In the genomic region with DNA sequence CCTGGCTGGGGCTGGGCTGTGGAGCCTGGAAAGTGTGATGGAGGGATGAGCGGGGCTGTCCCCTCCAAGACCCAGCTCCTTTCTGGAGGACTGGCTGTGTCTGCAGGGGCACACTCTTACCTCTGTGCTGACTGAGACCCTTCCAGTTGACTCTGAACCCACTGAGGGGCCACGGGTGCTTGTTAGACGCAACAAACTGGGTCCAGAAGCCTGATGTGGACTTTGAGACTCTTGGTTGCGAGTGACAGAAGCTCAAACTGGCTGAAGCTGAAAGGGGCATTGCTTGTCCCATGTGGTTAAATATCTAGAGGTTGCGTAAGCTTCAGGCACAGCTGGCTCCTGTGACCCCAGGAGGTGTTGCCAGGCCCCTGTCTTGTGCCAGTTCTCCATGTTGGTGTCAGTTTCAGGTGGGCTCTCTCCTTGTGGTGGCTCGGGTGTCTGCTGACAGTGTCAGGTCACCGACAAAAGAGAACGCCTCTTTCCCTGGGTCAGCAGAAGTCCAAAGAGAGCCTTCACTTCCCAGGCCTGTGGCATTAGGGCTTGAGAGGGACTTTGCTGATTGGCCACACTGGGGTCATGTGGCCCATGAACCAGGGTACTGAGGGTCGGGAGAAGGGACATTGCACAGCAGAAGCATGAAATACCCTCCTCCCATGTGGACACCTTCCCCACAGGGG, we compare ENCODE assay signal across 1 cellular context.
TF ChIP-seq lines count a peak whose summit lies in the region.

No MANE protein-coding gene starts in this region.

TF ChIP-seq in HepG2, 621 proteins besides CTCF, POLR2A, EP300 and RAD21 (continued from another document and continues in another):
- TF ChIP-seq, protein P1, sequence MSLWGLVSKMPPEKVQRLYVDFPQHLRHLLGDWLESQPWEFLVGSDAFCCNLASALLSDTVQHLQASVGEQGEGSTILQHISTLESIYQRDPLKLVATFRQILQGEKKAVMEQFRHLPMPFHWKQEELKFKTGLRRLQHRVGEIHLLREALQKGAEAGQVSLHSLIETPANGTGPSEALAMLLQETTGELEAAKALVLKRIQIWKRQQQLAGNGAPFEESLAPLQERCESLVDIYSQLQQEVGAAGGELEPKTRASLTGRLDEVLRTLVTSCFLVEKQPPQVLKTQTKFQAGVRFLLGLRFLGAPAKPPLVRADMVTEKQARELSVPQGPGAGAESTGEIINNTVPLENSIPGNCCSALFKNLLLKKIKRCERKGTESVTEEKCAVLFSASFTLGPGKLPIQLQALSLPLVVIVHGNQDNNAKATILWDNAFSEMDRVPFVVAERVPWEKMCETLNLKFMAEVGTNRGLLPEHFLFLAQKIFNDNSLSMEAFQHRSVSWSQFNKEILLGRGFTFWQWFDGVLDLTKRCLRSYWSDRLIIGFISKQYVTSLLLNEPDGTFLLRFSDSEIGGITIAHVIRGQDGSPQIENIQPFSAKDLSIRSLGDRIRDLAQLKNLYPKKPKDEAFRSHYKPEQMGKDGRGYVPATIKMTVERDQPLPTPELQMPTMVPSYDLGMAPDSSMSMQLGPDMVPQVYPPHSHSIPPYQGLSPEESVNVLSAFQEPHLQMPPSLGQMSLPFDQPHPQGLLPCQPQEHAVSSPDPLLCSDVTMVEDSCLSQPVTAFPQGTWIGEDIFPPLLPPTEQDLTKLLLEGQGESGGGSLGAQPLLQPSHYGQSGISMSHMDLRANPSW (CRISPR knock-in tag; IDR thresholded peaks at IDR 0.05; ENCODE audit: borderline replicate concordance) = no peak
- 0 out of 2 replicates have a peak, but pooled peaks have one; percentile 38 for TF ChIP-seq ZNF746 (CRISPR knock-in tag; IDR thresholded peaks at IDR 0.05)
- TF ChIP-seq RAD51 (IDR thresholded peaks at IDR 0.05; ENCODE audit: borderline replicate concordance) = peak; percentile 42
- TF ChIP-seq, protein P2, sequence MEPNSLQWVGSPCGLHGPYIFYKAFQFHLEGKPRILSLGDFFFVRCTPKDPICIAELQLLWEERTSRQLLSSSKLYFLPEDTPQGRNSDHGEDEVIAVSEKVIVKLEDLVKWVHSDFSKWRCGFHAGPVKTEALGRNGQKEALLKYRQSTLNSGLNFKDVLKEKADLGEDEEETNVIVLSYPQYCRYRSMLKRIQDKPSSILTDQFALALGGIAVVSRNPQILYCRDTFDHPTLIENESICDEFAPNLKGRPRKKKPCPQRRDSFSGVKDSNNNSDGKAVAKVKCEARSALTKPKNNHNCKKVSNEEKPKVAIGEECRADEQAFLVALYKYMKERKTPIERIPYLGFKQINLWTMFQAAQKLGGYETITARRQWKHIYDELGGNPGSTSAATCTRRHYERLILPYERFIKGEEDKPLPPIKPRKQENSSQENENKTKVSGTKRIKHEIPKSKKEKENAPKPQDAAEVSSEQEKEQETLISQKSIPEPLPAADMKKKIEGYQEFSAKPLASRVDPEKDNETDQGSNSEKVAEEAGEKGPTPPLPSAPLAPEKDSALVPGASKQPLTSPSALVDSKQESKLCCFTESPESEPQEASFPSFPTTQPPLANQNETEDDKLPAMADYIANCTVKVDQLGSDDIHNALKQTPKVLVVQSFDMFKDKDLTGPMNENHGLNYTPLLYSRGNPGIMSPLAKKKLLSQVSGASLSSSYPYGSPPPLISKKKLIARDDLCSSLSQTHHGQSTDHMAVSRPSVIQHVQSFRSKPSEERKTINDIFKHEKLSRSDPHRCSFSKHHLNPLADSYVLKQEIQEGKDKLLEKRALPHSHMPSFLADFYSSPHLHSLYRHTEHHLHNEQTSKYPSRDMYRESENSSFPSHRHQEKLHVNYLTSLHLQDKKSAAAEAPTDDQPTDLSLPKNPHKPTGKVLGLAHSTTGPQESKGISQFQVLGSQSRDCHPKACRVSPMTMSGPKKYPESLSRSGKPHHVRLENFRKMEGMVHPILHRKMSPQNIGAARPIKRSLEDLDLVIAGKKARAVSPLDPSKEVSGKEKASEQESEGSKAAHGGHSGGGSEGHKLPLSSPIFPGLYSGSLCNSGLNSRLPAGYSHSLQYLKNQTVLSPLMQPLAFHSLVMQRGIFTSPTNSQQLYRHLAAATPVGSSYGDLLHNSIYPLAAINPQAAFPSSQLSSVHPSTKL (CRISPR knock-in tag; IDR thresholded peaks at IDR 0.05) = peak; percentile 78
- no peak for TF ChIP-seq SRY (CRISPR knock-in tag; IDR thresholded peaks at IDR 0.05)
- TF ChIP-seq, protein P3, sequence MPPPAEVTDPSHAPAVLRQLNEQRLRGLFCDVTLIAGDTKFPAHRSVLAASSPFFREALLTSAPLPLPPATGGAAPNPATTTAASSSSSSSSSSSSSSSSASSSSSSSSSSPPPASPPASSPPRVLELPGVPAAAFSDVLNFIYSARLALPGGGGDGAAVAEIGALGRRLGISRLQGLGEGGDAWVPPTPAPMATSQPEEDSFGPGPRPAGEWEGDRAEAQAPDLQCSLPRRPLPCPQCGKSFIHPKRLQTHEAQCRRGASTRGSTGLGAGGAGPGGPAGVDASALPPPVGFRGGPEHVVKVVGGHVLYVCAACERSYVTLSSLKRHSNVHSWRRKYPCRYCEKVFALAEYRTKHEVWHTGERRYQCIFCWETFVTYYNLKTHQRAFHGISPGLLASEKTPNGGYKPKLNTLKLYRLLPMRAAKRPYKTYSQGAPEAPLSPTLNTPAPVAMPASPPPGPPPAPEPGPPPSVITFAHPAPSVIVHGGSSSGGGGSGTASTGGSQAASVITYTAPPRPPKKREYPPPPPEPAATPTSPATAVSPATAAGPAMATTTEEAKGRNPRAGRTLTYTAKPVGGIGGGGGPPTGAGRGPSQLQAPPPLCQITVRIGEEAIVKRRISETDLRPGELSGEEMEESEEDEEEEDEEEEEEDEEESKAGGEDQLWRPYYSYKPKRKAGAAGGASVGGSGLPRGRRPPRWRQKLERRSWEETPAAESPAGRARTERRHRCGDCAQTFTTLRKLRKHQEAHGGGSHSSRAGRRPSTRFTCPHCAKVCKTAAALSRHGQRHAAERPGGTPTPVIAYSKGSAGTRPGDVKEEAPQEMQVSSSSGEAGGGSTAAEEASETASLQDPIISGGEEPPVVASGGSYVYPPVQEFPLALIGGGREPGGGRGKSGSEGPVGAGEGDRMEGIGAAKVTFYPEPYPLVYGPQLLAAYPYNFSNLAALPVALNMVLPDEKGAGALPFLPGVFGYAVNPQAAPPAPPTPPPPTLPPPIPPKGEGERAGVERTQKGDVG (CRISPR knock-in tag; IDR thresholded peaks at IDR 0.05; ENCODE audit: borderline replicate concordance) = no peak
- TF ChIP-seq MED1 (CRISPR knock-in tag; IDR thresholded peaks at IDR 0.05) = peak; percentile 66
- no peak for TF ChIP-seq SUZ12 (IDR thresholded peaks at IDR 0.05; ENCODE audit: low read depth, low read length)
- TF ChIP-seq TMF1 (CRISPR knock-in tag; IDR thresholded peaks at IDR 0.05; ENCODE audit: low read depth) = no peak
- TF ChIP-seq ZBTB1 (CRISPR knock-in tag; IDR thresholded peaks at IDR 0.05; ENCODE audit: borderline replicate concordance) = no peak
- peak; percentile 78; the same call in 1 of the 2 replicates for TF ChIP-seq ZNF614 (CRISPR knock-in tag; IDR thresholded peaks at IDR 0.05; ENCODE audit: borderline replicate concordance)
- TF ChIP-seq, protein P4, sequence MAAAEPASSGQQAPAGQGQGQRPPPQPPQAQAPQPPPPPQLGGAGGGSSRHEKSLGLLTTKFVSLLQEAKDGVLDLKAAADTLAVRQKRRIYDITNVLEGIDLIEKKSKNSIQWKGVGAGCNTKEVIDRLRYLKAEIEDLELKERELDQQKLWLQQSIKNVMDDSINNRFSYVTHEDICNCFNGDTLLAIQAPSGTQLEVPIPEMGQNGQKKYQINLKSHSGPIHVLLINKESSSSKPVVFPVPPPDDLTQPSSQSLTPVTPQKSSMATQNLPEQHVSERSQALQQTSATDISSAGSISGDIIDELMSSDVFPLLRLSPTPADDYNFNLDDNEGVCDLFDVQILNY (CRISPR knock-in tag; conservative IDR thresholded peaks at IDR 0.05) = no peak
- no peak for TF ChIP-seq ZBTB42 (CRISPR knock-in tag; IDR thresholded peaks at IDR 0.05)
- no peak for TF ChIP-seq PCBP2 (optimal IDR thresholded peaks at IDR 0.05; ENCODE audit: low read depth, low read length, poor library complexity, severe bottlenecking)
- TF ChIP-seq, protein P5, sequence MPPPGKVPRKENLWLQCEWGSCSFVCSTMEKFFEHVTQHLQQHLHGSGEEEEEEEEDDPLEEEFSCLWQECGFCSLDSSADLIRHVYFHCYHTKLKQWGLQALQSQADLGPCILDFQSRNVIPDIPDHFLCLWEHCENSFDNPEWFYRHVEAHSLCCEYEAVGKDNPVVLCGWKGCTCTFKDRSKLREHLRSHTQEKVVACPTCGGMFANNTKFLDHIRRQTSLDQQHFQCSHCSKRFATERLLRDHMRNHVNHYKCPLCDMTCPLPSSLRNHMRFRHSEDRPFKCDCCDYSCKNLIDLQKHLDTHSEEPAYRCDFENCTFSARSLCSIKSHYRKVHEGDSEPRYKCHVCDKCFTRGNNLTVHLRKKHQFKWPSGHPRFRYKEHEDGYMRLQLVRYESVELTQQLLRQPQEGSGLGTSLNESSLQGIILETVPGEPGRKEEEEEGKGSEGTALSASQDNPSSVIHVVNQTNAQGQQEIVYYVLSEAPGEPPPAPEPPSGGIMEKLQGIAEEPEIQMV (CRISPR knock-in tag; IDR thresholded peaks at IDR 0.05; ENCODE audit: low read depth) = no peak
- no peak for TF ChIP-seq CBX5 (CRISPR knock-in tag; IDR thresholded peaks at IDR 0.05; ENCODE audit: borderline replicate concordance)
- peak; percentile 69 for TF ChIP-seq RARA (CRISPR knock-in tag; IDR thresholded peaks at IDR 0.05)
- TF ChIP-seq ERF (CRISPR knock-in tag; IDR thresholded peaks at IDR 0.05) = peak; percentile 27; the same call in 1 of the 2 replicates
- TF ChIP-seq ZNF792 (CRISPR knock-in tag; IDR thresholded peaks at IDR 0.05) = 0 out of 2 replicates have a peak, but pooled peaks have one; percentile 43
- no peak for TF ChIP-seq KDM5B (CRISPR knock-in tag; IDR thresholded peaks at IDR 0.05; ENCODE audit: borderline replicate concordance)
- TF ChIP-seq, protein P6, sequence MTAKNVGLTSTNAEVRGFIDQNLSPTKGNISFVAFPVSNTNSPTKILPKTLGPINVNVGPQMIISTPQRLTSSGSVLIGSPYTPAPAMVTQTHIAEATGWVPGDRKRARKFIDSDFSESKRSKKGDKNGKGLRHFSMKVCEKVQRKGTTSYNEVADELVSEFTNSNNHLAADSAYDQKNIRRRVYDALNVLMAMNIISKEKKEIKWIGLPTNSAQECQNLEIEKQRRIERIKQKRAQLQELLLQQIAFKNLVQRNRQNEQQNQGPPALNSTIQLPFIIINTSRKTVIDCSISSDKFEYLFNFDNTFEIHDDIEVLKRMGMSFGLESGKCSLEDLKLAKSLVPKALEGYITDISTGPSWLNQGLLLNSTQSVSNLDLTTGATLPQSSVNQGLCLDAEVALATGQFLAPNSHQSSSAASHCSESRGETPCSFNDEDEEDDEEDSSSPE (CRISPR knock-in tag; IDR thresholded peaks at IDR 0.05) = peak; percentile 37; the same call in 1 of the 2 replicates
- TF ChIP-seq MBNL3 (CRISPR knock-in tag; conservative IDR thresholded peaks at IDR 0.05) = no peak
- TF ChIP-seq, protein P7, sequence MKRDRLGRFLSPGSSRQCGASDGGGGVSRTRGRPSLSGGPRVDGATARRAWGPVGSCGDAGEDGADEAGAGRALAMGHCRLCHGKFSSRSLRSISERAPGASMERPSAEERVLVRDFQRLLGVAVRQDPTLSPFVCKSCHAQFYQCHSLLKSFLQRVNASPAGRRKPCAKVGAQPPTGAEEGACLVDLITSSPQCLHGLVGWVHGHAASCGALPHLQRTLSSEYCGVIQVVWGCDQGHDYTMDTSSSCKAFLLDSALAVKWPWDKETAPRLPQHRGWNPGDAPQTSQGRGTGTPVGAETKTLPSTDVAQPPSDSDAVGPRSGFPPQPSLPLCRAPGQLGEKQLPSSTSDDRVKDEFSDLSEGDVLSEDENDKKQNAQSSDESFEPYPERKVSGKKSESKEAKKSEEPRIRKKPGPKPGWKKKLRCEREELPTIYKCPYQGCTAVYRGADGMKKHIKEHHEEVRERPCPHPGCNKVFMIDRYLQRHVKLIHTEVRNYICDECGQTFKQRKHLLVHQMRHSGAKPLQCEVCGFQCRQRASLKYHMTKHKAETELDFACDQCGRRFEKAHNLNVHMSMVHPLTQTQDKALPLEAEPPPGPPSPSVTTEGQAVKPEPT (CRISPR knock-in tag; IDR thresholded peaks at IDR 0.05; ENCODE audit: low read depth) = no peak
- TF ChIP-seq ZNF547 (CRISPR knock-in tag; IDR thresholded peaks at IDR 0.05) = peak; percentile 49; the same call in 1 of the 2 replicates
- TF ChIP-seq NFKB2 (CRISPR knock-in tag; IDR thresholded peaks at IDR 0.05; ENCODE audit: borderline replicate concordance) = peak; percentile 58; the same call in 1 of the 2 replicates
- TF ChIP-seq, protein P8, sequence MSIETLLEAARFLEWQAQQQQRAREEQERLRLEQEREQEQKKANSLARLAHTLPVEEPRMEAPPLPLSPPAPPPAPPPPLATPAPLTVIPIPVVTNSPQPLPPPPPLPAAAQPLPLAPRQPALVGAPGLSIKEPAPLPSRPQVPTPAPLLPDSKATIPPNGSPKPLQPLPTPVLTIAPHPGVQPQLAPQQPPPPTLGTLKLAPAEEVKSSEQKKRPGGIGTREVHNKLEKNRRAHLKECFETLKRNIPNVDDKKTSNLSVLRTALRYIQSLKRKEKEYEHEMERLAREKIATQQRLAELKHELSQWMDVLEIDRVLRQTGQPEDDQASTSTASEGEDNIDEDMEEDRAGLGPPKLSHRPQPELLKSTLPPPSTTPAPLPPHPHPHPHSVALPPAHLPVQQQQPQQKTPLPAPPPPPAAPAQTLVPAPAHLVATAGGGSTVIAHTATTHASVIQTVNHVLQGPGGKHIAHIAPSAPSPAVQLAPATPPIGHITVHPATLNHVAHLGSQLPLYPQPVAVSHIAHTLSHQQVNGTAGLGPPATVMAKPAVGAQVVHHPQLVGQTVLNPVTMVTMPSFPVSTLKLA (IDR thresholded peaks at IDR 0.05) = 0 out of 2 replicates have a peak, but pooled peaks have one; percentile 3
- TF ChIP-seq ELF1 (CRISPR knock-in tag; IDR thresholded peaks at IDR 0.05) = peak; percentile 41; the same call in 1 of the 2 replicates
- no peak for TF ChIP-seq LCORL (IDR thresholded peaks at IDR 0.05)
- TF ChIP-seq LCORL (CRISPR knock-in tag; IDR thresholded peaks at IDR 0.05) = peak; percentile 84; the same call in 1 of the 2 replicates
- TF ChIP-seq RBFOX2 (IDR thresholded peaks at IDR 0.05; ENCODE audit: low read depth, low read length) = no peak
- TF ChIP-seq CCDC6 (CRISPR knock-in tag; IDR thresholded peaks at IDR 0.05) = peak; percentile 87; the same call in 1 of the 2 replicates
- 0 out of 2 replicates have a peak, but pooled peaks have one; percentile 43 for TF ChIP-seq ZNF761 (CRISPR knock-in tag; conservative IDR thresholded peaks at IDR 0.05)
- peak; percentile 70; the same call in 1 of the 2 replicates for TF ChIP-seq ZNF343 (CRISPR knock-in tag; IDR thresholded peaks at IDR 0.05)
- no peak for TF ChIP-seq ZBTB3 (CRISPR knock-in tag; IDR thresholded peaks at IDR 0.05; ENCODE audit: borderline replicate concordance, low read depth)
- no peak for TF ChIP-seq ZNF333 (CRISPR knock-in tag; IDR thresholded peaks at IDR 0.05; ENCODE audit: borderline replicate concordance)
- no peak for TF ChIP-seq JUN (CRISPR knock-in tag; IDR thresholded peaks at IDR 0.05)
- TF ChIP-seq ZKSCAN8 (CRISPR knock-in tag; IDR thresholded peaks at IDR 0.05; ENCODE audit: borderline replicate concordance) = 0 out of 2 replicates have a peak, but pooled peaks have one; percentile 24
- no peak for TF ChIP-seq ZNF282 (IDR thresholded peaks at IDR 0.05; ENCODE audit: partially characterized antibody)
- no peak for TF ChIP-seq TBP (CRISPR knock-in tag; IDR thresholded peaks at IDR 0.05)
- peak; percentile 63; the same call in 1 of the 2 replicates for TF ChIP-seq ZSCAN25 (CRISPR knock-in tag; IDR thresholded peaks at IDR 0.05)
- TF ChIP-seq, protein P9, sequence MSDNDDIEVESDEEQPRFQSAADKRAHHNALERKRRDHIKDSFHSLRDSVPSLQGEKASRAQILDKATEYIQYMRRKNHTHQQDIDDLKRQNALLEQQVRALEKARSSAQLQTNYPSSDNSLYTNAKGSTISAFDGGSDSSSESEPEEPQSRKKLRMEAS (IDR thresholded peaks at IDR 0.05) = peak; percentile 74; the same call in 1 of the 2 replicates
- no peak for TF ChIP-seq PCBP1 (IDR thresholded peaks at IDR 0.05; ENCODE audit: borderline replicate concordance, low read depth, low read length)
